8 cellular contexts compared by ENCODE assay signal in the genomic region with DNA sequence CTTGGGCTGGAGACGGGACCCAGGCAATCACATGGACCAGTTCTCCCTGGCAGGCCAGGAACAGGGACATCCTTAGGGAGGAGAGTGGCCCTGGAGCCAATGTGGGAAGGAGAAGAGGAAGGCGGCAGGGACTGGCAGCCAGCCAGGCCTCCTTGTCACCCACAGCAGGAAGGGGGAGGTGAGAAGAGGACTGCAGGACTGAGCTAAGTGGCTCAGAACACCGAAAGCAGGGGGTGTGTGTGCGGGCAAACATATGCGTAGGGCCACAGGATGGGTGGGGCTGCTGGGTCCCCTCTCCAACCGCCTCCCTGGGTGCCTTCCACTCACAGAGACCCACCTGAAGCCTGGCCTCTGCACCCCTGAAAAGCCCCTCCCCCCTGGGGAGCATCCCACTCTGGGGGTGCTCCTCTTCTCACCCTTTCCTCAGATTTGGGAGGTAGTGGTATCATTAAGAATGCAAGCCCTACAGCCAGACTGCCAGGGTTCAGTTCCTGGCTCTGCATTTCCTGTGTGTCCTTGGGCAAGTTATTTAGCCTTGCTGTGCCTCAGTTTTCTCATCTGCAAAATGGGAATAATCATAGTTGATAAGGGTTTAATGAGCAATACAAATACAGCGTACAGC. TPM values are rescaled to one million over a fixed set of nuclear protein-coding genes. Genes with fewer than 3 reads are reported as not detected.
DNase-seq lines count a peak whose midpoint lies in the region; ATAC-seq and TF ChIP-seq lines count a peak whose summit lies in the region.

No MANE protein-coding gene starts in this region.

- peak; percentile 42 for ATAC-seq in HG03196 (IDR thresholded peaks at IDR 0.05; ENCODE audit: unreplicated experiment)
- no peak for ATAC-seq in HG03457 (IDR thresholded peaks at IDR 0.05; ENCODE audit: unreplicated experiment)

- TF ChIP-seq POLR2A in erythroblast (IDR thresholded peaks at IDR 0.05; ENCODE audit: low read length) = no peak

- H3K27ac Mint-ChIP-seq in T-helper 2 cell treated with Interferon-gamma antibody and Interleukin-4, amounts not matched to agents 5 μg/mL and 100 μg/mL, for 36 hours = peak overlapping the region; percentile 79

- no peaks in the 10 kb centered on the region; the same call in 1 of the 2 replicates for H3K27me3 ChIP-seq in H7 (ENCODE audit: control insufficient read depth, insufficient read depth, low read length)

- no peak overlapping the region for H3K4me3 ChIP-seq in H7 (ENCODE audit: insufficient read depth, low read depth, low read length)

- peak; percentile 96 for DNase-seq in CMK (ENCODE audit: low read depth)
- peak; percentile 38 for DNase-seq in T-helper 2 cell treated with Interferon-gamma antibody and Interleukin-4, amounts not matched to agents 5 μg/mL and 100 μg/mL, for 36 hours (ENCODE audit: low spot score)
- DNase-seq in erythroblast (lab: John Stamatoyannopoulos, UW) = peak; percentile 54 to 62
- peak; percentile 22 for DNase-seq in stimulated activated CD8-positive, alpha-beta memory T cell treated with anti-CD3 and anti-CD28 coated beads, Interleukin-4, amount 100 ng/mL, for 24 hours (ENCODE audit: low read depth)
- DNase-seq in H7 = no peak
- DNase-seq in putamen (ENCODE audit: low spot score) = no peak

- H3K27me3 Mint-ChIP-seq in T-helper 2 cell treated with Interferon-gamma antibody and Interleukin-4, amounts not matched to agents 5 μg/mL and 100 μg/mL, for 36 hours (ENCODE audit: low read depth) = no peaks in the 10 kb centered on the region

- H3K4me1 Mint-ChIP-seq in T-helper 2 cell treated with Interferon-gamma antibody and Interleukin-4, amounts not matched to agents 5 μg/mL and 100 μg/mL, for 36 hours (ENCODE audit: low read depth) = peaks cover 49% of the 10 kb centered on the region

- H3K36me3 ChIP-seq in H7 (replicated peaks; ENCODE audit: control insufficient read depth, insufficient read depth, low read length) = no peaks in the 10 kb centered on the region; the same call in 1 of the 2 replicates

- H3K4me3 Mint-ChIP-seq in T-helper 2 cell treated with Interferon-gamma antibody and Interleukin-4, amounts not matched to agents 5 μg/mL and 100 μg/mL, for 36 hours = peak overlapping the region; percentile 43

- H3K36me3 Mint-ChIP-seq in T-helper 2 cell treated with Interferon-gamma antibody and Interleukin-4, amounts not matched to agents 5 μg/mL and 100 μg/mL, for 36 hours (ENCODE audit: low read depth) = peaks cover 13% of the 10 kb centered on the region

- no peaks in the 10 kb centered on the region for H3K9me3 Mint-ChIP-seq in T-helper 2 cell treated with Interferon-gamma antibody and Interleukin-4, amounts not matched to agents 5 μg/mL and 100 μg/mL, for 36 hours

RNA-seq across cellular contexts. Expression of gene PNMT, which starts 8.1 kb away (rescaled TPM):
- 2.4 and 4.0 TPM in 2 replicates for total RNA-seq in H7 (2014; rRNA removed; shearing (Covaris generic))

RNA-seq across cellular contexts. Expression of gene TCAP, which starts 11.2 kb away (rescaled TPM):
- total RNA-seq in H7 (2014; rRNA removed; shearing (Covaris generic)) = 0.69 and 2.7 TPM in 2 replicates

RNA-seq across cellular contexts. Expression of gene PGAP3, which starts 11.5 kb away (rescaled TPM):
- total RNA-seq in H7 (2014; rRNA removed; shearing (Covaris generic)) = 15.9 and 17.6 TPM in 2 replicates

RNA-seq across cellular contexts. Expression of gene ERBB2, which starts 23.6 kb away (rescaled TPM):
- 186 and 207 TPM in 2 replicates for total RNA-seq in H7 (2014; rRNA removed; shearing (Covaris generic))

RNA-seq across cellular contexts. Expression of gene STARD3, which starts 39.4 kb away (rescaled TPM):
- 55.6 and 66.3 TPM in 2 replicates for total RNA-seq in H7 (2014; rRNA removed; shearing (Covaris generic))

Comparison
In these comparisons a context has a peak if more than half of its experiments do, and no peak if none do; other contexts are left out.
1. DNase-seq: peak in CMK (single experiment), T-helper 2 cell treated with Interferon-gamma antibody and Interleukin-4, amounts not matched to agents 5 μg/mL and 100 μg/mL, for 36 hours (single experiment), erythroblast (2 of 2) and stimulated activated CD8-positive, alpha-beta memory T cell treated with anti-CD3 and anti-CD28 coated beads, Interleukin-4, amount 100 ng/mL, for 24 hours (single experiment); none in H7 (single experiment) and putamen (single experiment).